1 cellular context compared by ENCODE assay signal in genomic region chr4:83851261-83852084, GRCh38.
TF ChIP-seq lines count a peak whose summit lies in the region.

No MANE protein-coding gene starts in this region.

TF ChIP-seq in HepG2, 621 proteins besides CTCF, POLR2A, EP300 and RAD21 (continued from another document and continues in another):
- no peak for TF ChIP-seq PRDM15 (CRISPR knock-in tag; IDR thresholded peaks at IDR 0.05)
- no peak for TF ChIP-seq ZNF850 (CRISPR knock-in tag; conservative IDR thresholded peaks at IDR 0.05)
- no peak for TF ChIP-seq MZF1 (CRISPR knock-in tag; IDR thresholded peaks at IDR 0.05; ENCODE audit: borderline replicate concordance)
- TF ChIP-seq ATRX (CRISPR knock-in tag; IDR thresholded peaks at IDR 0.05; ENCODE audit: borderline replicate concordance): no peak
- no peak for TF ChIP-seq SIX4 (CRISPR knock-in tag; IDR thresholded peaks at IDR 0.05)
- TF ChIP-seq ZSCAN25 (CRISPR knock-in tag; IDR thresholded peaks at IDR 0.05): no peak
- peak; percentile 46; the same call in 1 of the 2 replicates for TF ChIP-seq RCOR2 (CRISPR knock-in tag; IDR thresholded peaks at IDR 0.05)
- TF ChIP-seq ZNF251 (CRISPR knock-in tag; IDR thresholded peaks at IDR 0.05): no peak
- no peak for TF ChIP-seq CHD2 (IDR thresholded peaks at IDR 0.05; ENCODE audit: low read depth, low read length)
- no peak for TF ChIP-seq SSRP1 (CRISPR knock-in tag; IDR thresholded peaks at IDR 0.05)
- TF ChIP-seq PRPF4 (IDR thresholded peaks at IDR 0.05; ENCODE audit: low read depth, low read length, poor library complexity, severe bottlenecking): no peak
- 0 out of 2 replicates have a peak, but pooled peaks have one; percentile 25 for TF ChIP-seq MED1 (CRISPR knock-in tag; IDR thresholded peaks at IDR 0.05)
- TF ChIP-seq FOXO4 (CRISPR knock-in tag; conservative IDR thresholded peaks at IDR 0.05): no peak
- no peak for TF ChIP-seq PPARG (CRISPR knock-in tag; conservative IDR thresholded peaks at IDR 0.05)
- TF ChIP-seq ZNF713 (CRISPR knock-in tag; IDR thresholded peaks at IDR 0.05): no peak
- no peak for TF ChIP-seq SRY (CRISPR knock-in tag; IDR thresholded peaks at IDR 0.05)
- no peak for TF ChIP-seq REST (IDR thresholded peaks at IDR 0.05; ENCODE audit: borderline replicate concordance in 1 of 2, low read depth in 1 of 2, low read length in 2 of 2)
- TF ChIP-seq ZNF282 (IDR thresholded peaks at IDR 0.05; ENCODE audit: partially characterized antibody): no peak
- TF ChIP-seq NFE2L2 (IDR thresholded peaks at IDR 0.05; ENCODE audit: low read length): no peak
- TF ChIP-seq ZNF605 (CRISPR knock-in tag; IDR thresholded peaks at IDR 0.05): no peak
- no peak for TF ChIP-seq KLF6 (CRISPR knock-in tag; IDR thresholded peaks at IDR 0.05)
- no peak for TF ChIP-seq ZNF597 (CRISPR knock-in tag; IDR thresholded peaks at IDR 0.05)
- TF ChIP-seq ZBTB4 (CRISPR knock-in tag; IDR thresholded peaks at IDR 0.05; ENCODE audit: borderline replicate concordance): no peak
- TF ChIP-seq DZIP1 (CRISPR knock-in tag; IDR thresholded peaks at IDR 0.05): no peak
- TF ChIP-seq ZBTB49 (CRISPR knock-in tag; IDR thresholded peaks at IDR 0.05; ENCODE audit: borderline replicate concordance): no peak
- TF ChIP-seq NBN (conservative IDR thresholded peaks at IDR 0.05): no peak
- TF ChIP-seq ZSCAN20 (CRISPR knock-in tag; IDR thresholded peaks at IDR 0.05; ENCODE audit: borderline replicate concordance): no peak
- no peak for TF ChIP-seq DRAP1 (CRISPR knock-in tag; IDR thresholded peaks at IDR 0.05)
- no peak for TF ChIP-seq TRIM24 (CRISPR knock-in tag; IDR thresholded peaks at IDR 0.05)
- TF ChIP-seq MBD4 (IDR thresholded peaks at IDR 0.05; ENCODE audit: borderline replicate concordance, low read length): no peak
- TF ChIP-seq HNF1B (CRISPR knock-in tag; IDR thresholded peaks at IDR 0.05): no peak
- TF ChIP-seq THRA (CRISPR knock-in tag; IDR thresholded peaks at IDR 0.05; ENCODE audit: borderline replicate concordance): no peak
- peak; percentile 67; the same call in 1 of the 2 replicates for TF ChIP-seq BCL3 (CRISPR knock-in tag; IDR thresholded peaks at IDR 0.05)
